Comparison of ENCODE assay signal across 23 cellular contexts in genomic region chr20:25116746-25117457, GRCh38. TPM values are rescaled to one million over a fixed set of nuclear protein-coding genes. Genes with fewer than 3 reads are reported as not detected.
"Had no signal": no experiment of that assay in that cellular context is flagged by ENCODE, and none has a peak within 500 bp of the region (broad histone marks: within the 10 kb centered on the region; RNA-seq: fewer than 3 reads in every experiment).

No MANE protein-coding gene starts in this region.

- DNase-seq: activated CD4-positive, alpha-beta T cell treated with anti-CD3 and anti-CD28 coated beads, Interleukin-2, amount 50 U/mL, for 1 hour; activated naive CD4-positive, alpha-beta T cell; activated naive CD8-positive, alpha-beta T cell treated with anti-CD3 and anti-CD28 coated beads, Interleukin-2, amount 10 ng/mL, durations not matched to agents 7 days and 5 days; brain microvascular endothelial cell; effector memory CD8-positive, alpha-beta T cell; foreskin melanocyte; retina; stimulated activated CD4-positive, alpha-beta T cell treated with anti-CD3 and anti-CD28 coated beads, Interleukin-4, amount 100 ng/mL, for 4 hours; stimulated activated CD8-positive, alpha-beta memory T cell treated with anti-CD3 and anti-CD28 coated beads, Interleukin-4, amount 100 ng/mL, for 48 hours; stimulated activated naive CD8-positive, alpha-beta T cell treated with anti-CD3 and anti-CD28 coated beads, Interleukin-15, Interleukin-2, amounts not matched to agents 100 U/mL and 50 U/mL, for 24 hours; SW 1271 had no signal

- H3K4me1 ChIP-seq: lower lobe of right lung had no signal

- H3K27me3 ChIP-seq: pancreas had no signal

- H3K9me3 Mint-ChIP-seq: activated naive CD8-positive, alpha-beta T cell treated with anti-CD3 and anti-CD28 coated beads, Interleukin-2, amount 10 ng/mL, durations not matched to agents 7 days and 5 days; dendritic cell treated with granulocyte-macrophage colony-stimulating factor and Interleukin-4, amounts not matched to agents 40 ng/mL and 50 ng/mL, for 4 days; effector memory CD8-positive, alpha-beta T cell; mesothelial cell of epicardium; neural crest cell; T-helper 2 cell treated with Interferon-gamma antibody and Interleukin-4, amounts not matched to agents 5 μg/mL and 100 μg/mL, for 36 hours; type B pancreatic cell had no signal

- H3K36me3 ChIP-seq: brain microvascular endothelial cell, heart left ventricle, lower lobe of right lung, pancreas had no signal

- ATAC-seq: activated CD4-positive, CD25-positive, alpha-beta regulatory T cell treated with anti-CD3 and anti-CD28 coated beads, Interleukin-2, amount 50 U/mL, for 24 hours; effector memory CD8-positive, alpha-beta T cell; stimulated activated naive CD8-positive, alpha-beta T cell treated with anti-CD3 and anti-CD28 coated beads, Interleukin-15, Interleukin-2, amounts not matched to agents 100 U/mL and 50 U/mL, for 24 hours had no signal

- H3K4me3 Mint-ChIP-seq: activated naive CD8-positive, alpha-beta T cell treated with anti-CD3 and anti-CD28 coated beads, Interleukin-2, amount 10 ng/mL, durations not matched to agents 7 days and 5 days; dendritic cell treated with granulocyte-macrophage colony-stimulating factor and Interleukin-4, amounts not matched to agents 40 ng/mL and 50 ng/mL, for 4 days; effector memory CD8-positive, alpha-beta T cell; mesothelial cell of epicardium; neural crest cell; T-helper 2 cell treated with Interferon-gamma antibody and Interleukin-4, amounts not matched to agents 5 μg/mL and 100 μg/mL, for 36 hours; type B pancreatic cell had no signal

- H3K36me3 Mint-ChIP-seq: activated naive CD8-positive, alpha-beta T cell treated with anti-CD3 and anti-CD28 coated beads, Interleukin-2, amount 10 ng/mL, durations not matched to agents 7 days and 5 days; mesothelial cell of epicardium; type B pancreatic cell had no signal

- H3K4me3 ChIP-seq: heart left ventricle, lower lobe of right lung, pancreas, smooth muscle cell had no signal

- H3K27ac ChIP-seq: brain microvascular endothelial cell, heart left ventricle, lower lobe of right lung, pancreas had no signal

- H3K9me3 ChIP-seq: heart left ventricle, lower lobe of right lung, pancreas had no signal

- H3K27ac Mint-ChIP-seq: activated naive CD8-positive, alpha-beta T cell treated with anti-CD3 and anti-CD28 coated beads, Interleukin-2, amount 10 ng/mL, durations not matched to agents 7 days and 5 days; dendritic cell treated with granulocyte-macrophage colony-stimulating factor and Interleukin-4, amounts not matched to agents 40 ng/mL and 50 ng/mL, for 4 days; mesothelial cell of epicardium; T-helper 2 cell treated with Interferon-gamma antibody and Interleukin-4, amounts not matched to agents 5 μg/mL and 100 μg/mL, for 36 hours; type B pancreatic cell had no signal

- H3K4me1 Mint-ChIP-seq: activated naive CD8-positive, alpha-beta T cell treated with anti-CD3 and anti-CD28 coated beads, Interleukin-2, amount 10 ng/mL, durations not matched to agents 7 days and 5 days; mesothelial cell of epicardium; neural crest cell had no signal

RNA-seq across cellular contexts. Expression of gene VSX1, which starts 35.0 kb away (rescaled TPM):
- total RNA-seq: activated CD8-positive, alpha-beta memory T cell treated with anti-CD3 and anti-CD28 coated beads for 36 hours; activated naive CD8-positive, alpha-beta T cell treated with anti-CD3 and anti-CD28 coated beads, Interleukin-2, amount 10 ng/mL, durations not matched to agents 7 days and 5 days; fibroblast of lung; lower lobe of right lung; mesothelial cell of epicardium; smooth muscle cell had no signal
- polyA plus RNA-seq: fibroblast of lung, smooth muscle cell had no signal
